ENCODE assay signal across 2 cellular contexts in genomic region chr14:75928587-75929230, GRCh38.
TF ChIP-seq lines count a peak whose summit lies in the region.

No MANE protein-coding gene starts in this region.

TF ChIP-seq in IMR-90, 13 proteins besides CTCF, POLR2A, EP300 and RAD21:
- no peak for TF ChIP-seq BHLHE40 (IDR thresholded peaks at IDR 0.05; ENCODE audit: low read depth, low read length)
- TF ChIP-seq CEBPB (IDR thresholded peaks at IDR 0.05; ENCODE audit: low read depth, low read length) = no peak
- TF ChIP-seq NFE2L2 (IDR thresholded peaks at IDR 0.05; ENCODE audit: low read depth, low read length) = no peak
- no peak for TF ChIP-seq USF2 (IDR thresholded peaks at IDR 0.05; ENCODE audit: low read depth, low read length)
- no peak for TF ChIP-seq CHD1 (IDR thresholded peaks at IDR 0.05; ENCODE audit: low read depth, low read length)
- no peak for TF ChIP-seq SMC3 (IDR thresholded peaks at IDR 0.05; ENCODE audit: low read depth, low read length)
- no peak for TF ChIP-seq MAFK (IDR thresholded peaks at IDR 0.05; ENCODE audit: low read depth, low read length)
- TF ChIP-seq MAZ (IDR thresholded peaks at IDR 0.05; ENCODE audit: borderline replicate concordance, low read depth, low read length) = no peak
- no peak for TF ChIP-seq RCOR1 (IDR thresholded peaks at IDR 0.05; ENCODE audit: insufficient replicate concordance, low read length)

TF ChIP-seq in K562, 482 proteins besides CTCF, POLR2A, EP300 and RAD21:
- TF ChIP-seq ZNF311 (CRISPR knock-in tag; IDR thresholded peaks at IDR 0.05) = no peak
- TF ChIP-seq ETV5 (CRISPR knock-in tag; IDR thresholded peaks at IDR 0.05; ENCODE audit: low read depth) = no peak
- TF ChIP-seq NFATC3 (IDR thresholded peaks at IDR 0.05) = no peak
- TF ChIP-seq ZNF592 (IDR thresholded peaks at IDR 0.05) = no peak
TF ChIP-seq in K562: peak in this region for 0.
